8 cellular contexts compared by ENCODE assay signal in the genomic region with DNA sequence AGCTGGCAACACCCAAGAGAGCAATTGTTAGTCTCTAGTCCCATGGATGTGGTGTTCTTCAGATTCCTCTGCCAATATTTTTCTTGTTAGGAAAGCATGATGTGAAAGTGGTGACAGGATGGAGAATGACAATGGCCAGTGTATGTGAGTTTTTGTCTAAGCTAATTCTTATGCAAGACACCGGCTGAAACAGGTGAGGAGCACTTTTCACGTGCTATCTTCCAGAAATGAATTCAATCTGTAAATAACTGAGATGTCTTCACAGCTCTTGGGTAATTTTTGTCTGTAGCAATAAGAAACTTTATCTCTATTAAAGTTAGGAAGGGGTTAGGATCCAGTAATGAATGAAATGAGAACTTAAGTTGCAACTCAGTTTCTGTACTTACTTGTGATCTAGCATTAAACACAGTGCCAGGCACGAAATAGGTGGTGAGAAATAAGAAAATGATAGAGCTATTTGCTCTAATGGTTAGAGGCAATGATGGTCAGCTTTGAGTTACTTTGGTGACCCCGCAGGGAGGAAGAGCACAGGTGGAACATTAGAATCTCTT. TPM values are rescaled to one million over a fixed set of nuclear protein-coding genes. Genes with fewer than 3 reads are reported as not detected.
DNase-seq lines count a peak whose midpoint lies in the region; ATAC-seq and TF ChIP-seq lines count a peak whose summit lies in the region.

No MANE protein-coding gene starts in this region.

- H3K4me3 ChIP-seq in mononuclear cell (ENCODE audit: low read length), result peak overlapping the region; percentile 73

- H3K4me1 Mint-ChIP-seq in stimulated activated naive CD8-positive, alpha-beta T cell treated with anti-CD3 and anti-CD28 coated beads, Interleukin-15, Interleukin-2, amounts not matched to agents 100 ng/mL and 50 ng/mL, for 24 hours (ENCODE audit: low read depth), result peaks cover 46% of the 10 kb centered on the region
- H3K4me1 Mint-ChIP-seq in brain, result peaks cover 40% of the 10 kb centered on the region

- H3K4me1 ChIP-seq in mononuclear cell (ENCODE audit: insufficient read depth, low read length), result peaks cover 42% of the 10 kb centered on the region

- no peak for ATAC-seq in stimulated activated naive CD8-positive, alpha-beta T cell treated with anti-CD3 and anti-CD28 coated beads, Interleukin-15, Interleukin-2, amounts not matched to agents 100 U/mL and 50 U/mL, for 24 hours
- no peak for ATAC-seq in GM19397 (IDR thresholded peaks at IDR 0.05; ENCODE audit: unreplicated experiment)

- H3K27me3 ChIP-seq in mononuclear cell (ENCODE audit: insufficient read depth, low read length), result no peaks in the 10 kb centered on the region

- H3K27ac Mint-ChIP-seq in stimulated activated naive CD8-positive, alpha-beta T cell treated with anti-CD3 and anti-CD28 coated beads, Interleukin-15, Interleukin-2, amounts not matched to agents 100 ng/mL and 50 ng/mL, for 24 hours, result peak overlapping the region; percentile 88
- peak overlapping the region; percentile 69 to 92 (median 82) for H3K27ac Mint-ChIP-seq in brain

- no peaks in the 10 kb centered on the region for H3K27me3 Mint-ChIP-seq in stimulated activated naive CD8-positive, alpha-beta T cell treated with anti-CD3 and anti-CD28 coated beads, Interleukin-15, Interleukin-2, amounts not matched to agents 100 ng/mL and 50 ng/mL, for 24 hours
- peaks cover 3% of the 10 kb centered on the region for H3K27me3 Mint-ChIP-seq in brain

- TF ChIP-seq CTCF in brain (conservative IDR thresholded peaks at IDR 0.05), result no peak

- peak overlapping the region; percentile 90 for H3K4me3 Mint-ChIP-seq in stimulated activated naive CD8-positive, alpha-beta T cell treated with anti-CD3 and anti-CD28 coated beads, Interleukin-15, Interleukin-2, amounts not matched to agents 100 ng/mL and 50 ng/mL, for 24 hours
- H3K4me3 Mint-ChIP-seq in brain, result peak overlapping the region; percentile 89 to 95 (median 92)

- H3K9me3 Mint-ChIP-seq in stimulated activated naive CD8-positive, alpha-beta T cell treated with anti-CD3 and anti-CD28 coated beads, Interleukin-15, Interleukin-2, amounts not matched to agents 100 ng/mL and 50 ng/mL, for 24 hours, result no peaks in the 10 kb centered on the region
- H3K9me3 Mint-ChIP-seq in brain, result peaks cover 0 to 2% (median 0%) of the 10 kb centered on the region in 5 experiments

- H3K9me3 ChIP-seq in mononuclear cell (ENCODE audit: low read depth, low read length), result no peaks in the 10 kb centered on the region

- H3K36me3 Mint-ChIP-seq in stimulated activated naive CD8-positive, alpha-beta T cell treated with anti-CD3 and anti-CD28 coated beads, Interleukin-15, Interleukin-2, amounts not matched to agents 100 ng/mL and 50 ng/mL, for 24 hours (ENCODE audit: low read depth), result peaks cover 22% of the 10 kb centered on the region
- H3K36me3 Mint-ChIP-seq in brain, result peaks cover 5% of the 10 kb centered on the region

- DNase-seq in stimulated activated naive CD8-positive, alpha-beta T cell treated with anti-CD3 and anti-CD28 coated beads, Interleukin-15, Interleukin-2, amounts not matched to agents 100 U/mL and 50 U/mL, for 24 hours, result no peak
- no peak for DNase-seq in DMS79 (lab: John Stamatoyannopoulos, UW)
- no peak for DNase-seq in AG08395 (ENCODE audit: low spot score)
- DNase-seq in kidney glomerular epithelial cell (lab: John Stamatoyannopoulos, UW), result no peak

RNA-seq across cellular contexts. Expression of a gene that starts 0.7 kb away (rescaled TPM):
- polyA plus RNA-seq in brain (ENCODE audit: insufficient read depth, low read depth, low replicate concordance), result 8.4 TPM
- total RNA-seq in mononuclear cell, result 23.6 TPM
